In the genomic region with DNA sequence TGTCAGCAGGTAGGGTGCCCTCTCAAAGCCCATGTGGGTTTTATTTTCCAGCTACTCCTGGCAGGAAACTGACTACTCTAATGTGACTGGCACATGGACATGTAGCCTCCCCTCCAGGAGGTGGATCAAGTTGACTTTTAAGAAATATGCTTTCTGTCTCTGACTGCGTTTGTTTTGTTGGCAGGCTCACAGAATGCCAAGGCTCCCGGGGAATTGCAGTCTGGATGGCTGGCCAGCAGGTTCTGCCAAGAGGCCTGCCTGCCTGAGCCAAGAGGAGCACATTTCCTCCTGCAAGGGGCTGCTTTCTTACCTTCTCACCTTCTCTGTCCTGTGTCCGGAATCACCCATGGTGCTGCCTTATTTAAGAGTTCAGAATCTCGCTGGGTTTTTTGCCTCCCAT, we compare ENCODE assay signal across 21 cellular contexts.
DNase-seq lines count a peak whose midpoint lies in the region; ATAC-seq, FAIRE-seq and TF ChIP-seq lines count a peak whose summit lies in the region.
"Had no signal": no experiment of that assay in that cellular context is flagged by ENCODE, and none has a peak within 500 bp of the region (broad histone marks: within the 10 kb centered on the region; RNA-seq: fewer than 3 reads in every experiment).

No MANE protein-coding gene starts in this region.

- 20% methylated on average over 3 of the region's 4 CpGs for WGBS in right lobe of liver (ENCODE audit: insufficient coverage, low coverage, low lambda C conversion rate, missing lambda C conversion rate)
- 16% methylated on average over 4 of the region's 4 CpGs for WGBS in HepG2 (ENCODE audit: low lambda C conversion rate)

- H3K27ac Mint-ChIP-seq in activated CD4-positive, alpha-beta memory T cell treated with anti-CD3 and anti-CD28 coated beads for 36 hours: no peak overlapping the region
- no peak overlapping the region for H3K27ac Mint-ChIP-seq in Calu3 (ENCODE audit: unreplicated experiment)
- H3K27ac Mint-ChIP-seq: CD8-positive, alpha-beta T cell had no signal

- H3K4me1 Mint-ChIP-seq in activated CD4-positive, alpha-beta memory T cell treated with anti-CD3 and anti-CD28 coated beads for 36 hours (ENCODE audit: low read depth): no peaks in the 10 kb centered on the region
- no peaks in the 10 kb centered on the region for H3K4me1 Mint-ChIP-seq in Calu3 (ENCODE audit: low read depth, unreplicated experiment)

- H3K27me3 ChIP-seq in right lobe of liver (no peaks in the 10 kb centered on the region), HepG2 (ENCODE audit: control insufficient read depth in 1 of 2, insufficient read depth in 2 of 2, low read length in 2 of 2) (peaks cover 0 to 8% of the 10 kb centered on the region in 2 experiments; a peak in 1 of 5 replicates)
- H3K27me3 ChIP-seq: SJSA1 had no signal

- BruUV-seq in HepG2 (replicated peaks; lab: Mats Ljungman, UMichigan) (no TSS peak), Calu3 (replicated peaks; lab: Mats Ljungman, UMichigan) (no TSS peak)

- in situ Hi-C loops in HepG2 (cut with HindIII; ENCODE audit: extremely low pct_ligation_motif_present, low pct_unique_long_range_greater_than_20kb): no loop called here

- ATAC-seq in right lobe of liver (peak; percentile 51 to 75 (median 62)), HepG2 (no peak)
- ATAC-seq: CD8-positive, alpha-beta T cell had no signal

- CTCF ChIA-PET in HepG2 (lab: Yijun Ruan, JAX; ENCODE audit: low intra/inter-chr PET ratio, low total read pairs): no interaction called here
- CTCF ChIA-PET in activated CD4-positive, alpha-beta memory T cell treated with anti-CD3 and anti-CD28 coated beads for 36 hours (lab: Charles Lee): no interaction called here
- CTCF ChIA-PET in Calu3 (lab: Charles Lee): no interaction called here

- H3K79me2 ChIP-seq in HepG2 (ENCODE audit: insufficient read depth, low read length): no peaks in the 10 kb centered on the region

- TF ChIP-seq EP300 in HepG2 (IDR thresholded peaks at IDR 0.05; ENCODE audit: low read depth in 2 of 2, low read length in 2 of 2) (no peak), HepG2 (CRISPR knock-in tag; IDR thresholded peaks at IDR 0.05; ENCODE audit: borderline replicate concordance) (no peak)

- POLR2A ChIA-PET in HepG2 (lab: Yijun Ruan, JAX): no interaction called here
- POLR2A ChIA-PET in activated CD4-positive, alpha-beta memory T cell treated with anti-CD3 and anti-CD28 coated beads for 36 hours (lab: Charles Lee): no interaction called here

- H3K36me3 ChIP-seq in right lobe of liver (no peaks in the 10 kb centered on the region), HepG2 (replicated peaks in 1 of 2; ENCODE audit: control insufficient read depth in 1 of 2, insufficient read depth in 2 of 2, low read length in 2 of 2) (no peaks in the 10 kb centered on the region)
- H3K36me3 ChIP-seq: SJSA1 had no signal

- H3K27ac ChIP-seq in right lobe of liver: no peak overlapping the region
- H3K27ac ChIP-seq in HepG2 (ENCODE audit: extremely low read length, insufficient read depth, low read length): no peak overlapping the region
- H3K27ac ChIP-seq: 22Rv1, HL-60, SJSA1 had no signal

- no peak overlapping the region for H3K4me2 ChIP-seq in HepG2 (ENCODE audit: low read depth, low read length)

- TF ChIP-seq POLR2A in right lobe of liver (IDR thresholded peaks at IDR 0.05) (no peak), HepG2 (IDR thresholded peaks at IDR 0.05; ENCODE audit: insufficient read depth in 1 of 2, low read depth in 2 of 2, low read length in 2 of 2) (no peak)

- H3K9me3 Mint-ChIP-seq in activated CD4-positive, alpha-beta memory T cell treated with anti-CD3 and anti-CD28 coated beads for 36 hours: peaks cover 41% of the 10 kb centered on the region
- peaks cover 17% of the 10 kb centered on the region for H3K9me3 Mint-ChIP-seq in Calu3 (ENCODE audit: low read depth, unreplicated experiment)

- H4K20me1 ChIP-seq in HepG2 (ENCODE audit: insufficient read depth, low read length): no peaks in the 10 kb centered on the region

- no peaks in the 10 kb centered on the region for H3K4me1 ChIP-seq in right lobe of liver
- H3K4me1 ChIP-seq in HepG2 (ENCODE audit: insufficient read depth, low read length): no peaks in the 10 kb centered on the region
- H3K4me1 ChIP-seq: SJSA1 had no signal

- no peak overlapping the region for H2AFZ ChIP-seq in HepG2 (ENCODE audit: low read length)

- H3K36me3 Mint-ChIP-seq in activated CD4-positive, alpha-beta memory T cell treated with anti-CD3 and anti-CD28 coated beads for 36 hours: peaks cover 1% of the 10 kb centered on the region
- H3K36me3 Mint-ChIP-seq in Calu3 (ENCODE audit: insufficient read depth, unreplicated experiment): no peaks in the 10 kb centered on the region
- H3K36me3 Mint-ChIP-seq: CD8-positive, alpha-beta T cell had no signal

- H3K9ac ChIP-seq in HepG2 (ENCODE audit: insufficient read depth, low read depth, low read length): no peak overlapping the region

- H3K9me3 ChIP-seq in right lobe of liver: peaks cover 0 to under 1% (median 0%) of the 10 kb centered on the region in 4 donors
- H3K9me3 ChIP-seq in HepG2 (ENCODE audit: low read length): peaks cover 9% of the 10 kb centered on the region

- H3K4me3 ChIP-seq in right lobe of liver (no peak overlapping the region), HepG2 (replicated peaks in 1 of 3; ENCODE audit: insufficient read depth in 1 of 3, low read depth in 2 of 3, low read length in 3 of 3) (no peak overlapping the region)
- H3K4me3 ChIP-seq: SJSA1 had no signal

- H3K27me3 Mint-ChIP-seq in activated CD4-positive, alpha-beta memory T cell treated with anti-CD3 and anti-CD28 coated beads for 36 hours: no peaks in the 10 kb centered on the region
- H3K27me3 Mint-ChIP-seq in Calu3 (ENCODE audit: unreplicated experiment): no peaks in the 10 kb centered on the region

- DNase-seq in DMS 273 (lab: John Stamatoyannopoulos, UW; ENCODE audit: unreplicated experiment): peak; percentile 28
- DNase-seq in DMS 273 treated with DMSO at 0.1 percent for 48 hours (lab: John Stamatoyannopoulos, UW): no peak
- DNase-seq in right lobe of liver: peak in 1 of 3 donors; percentile 28
- DNase-seq in HepG2 (ENCODE audit: low spot score): no peak
- peak; percentile 16 for DNase-seq in pons (ENCODE audit: low spot score)
- DNase-seq in activated CD4-positive, alpha-beta memory T cell treated with anti-CD3 and anti-CD28 coated beads for 36 hours: no peak
- no peak for DNase-seq in 8988T
- no peak for DNase-seq in Calu3
- DNase-seq: CD8-positive, alpha-beta T cell; GF-D8; GOT3; NCI-H1436; NCI-H2029 treated with DMSO at 0.1 percent for 48 hours; NCI-H2227 treated with DMSO at 0.1 percent for 48 hours; NCI-H526; RPMI8226 had no signal

- no peak overlapping the region for H3K4me3 Mint-ChIP-seq in activated CD4-positive, alpha-beta memory T cell treated with anti-CD3 and anti-CD28 coated beads for 36 hours
- H3K4me3 Mint-ChIP-seq in Calu3 (ENCODE audit: low read depth, unreplicated experiment): no peak overlapping the region
- H3K4me3 Mint-ChIP-seq: CD8-positive, alpha-beta T cell had no signal

- intact Hi-C loops in right lobe of liver (cut with DNase I) (no loop called here), HepG2 (cut with micrococcal nuclease; ENCODE audit: unreplicated experiment) (no loop called here), Calu3 (cut with micrococcal nuclease; ENCODE audit: unreplicated experiment) (no loop called here)
- intact Hi-C loops in activated CD4-positive, alpha-beta memory T cell treated with anti-CD3 and anti-CD28 coated beads for 36 hours (cut with micrococcal nuclease): no loop called here

- no peak for TF ChIP-seq RAD21 in HepG2 (CRISPR knock-in tag; IDR thresholded peaks at IDR 0.05)

- no peak for TF ChIP-seq CTCF in right lobe of liver (IDR thresholded peaks at IDR 0.05)
- TF ChIP-seq CTCF in HepG2 (CRISPR knock-in tag; IDR thresholded peaks at IDR 0.05): no peak
- TF ChIP-seq CTCF in Calu3 (IDR thresholded peaks at IDR 0.05; ENCODE audit: unreplicated experiment): no peak

- no peak for FAIRE-seq in HepG2 (lab: Jason Lieb, UNC)
- FAIRE-seq: GM12891, HTR-8/SVneo had no signal

TF ChIP-seq in HepG2, 621 proteins besides CTCF, POLR2A, EP300 and RAD21:
- no peak for TF ChIP-seq ZNF451 (CRISPR knock-in tag; IDR thresholded peaks at IDR 0.05)
- TF ChIP-seq, protein P1, sequence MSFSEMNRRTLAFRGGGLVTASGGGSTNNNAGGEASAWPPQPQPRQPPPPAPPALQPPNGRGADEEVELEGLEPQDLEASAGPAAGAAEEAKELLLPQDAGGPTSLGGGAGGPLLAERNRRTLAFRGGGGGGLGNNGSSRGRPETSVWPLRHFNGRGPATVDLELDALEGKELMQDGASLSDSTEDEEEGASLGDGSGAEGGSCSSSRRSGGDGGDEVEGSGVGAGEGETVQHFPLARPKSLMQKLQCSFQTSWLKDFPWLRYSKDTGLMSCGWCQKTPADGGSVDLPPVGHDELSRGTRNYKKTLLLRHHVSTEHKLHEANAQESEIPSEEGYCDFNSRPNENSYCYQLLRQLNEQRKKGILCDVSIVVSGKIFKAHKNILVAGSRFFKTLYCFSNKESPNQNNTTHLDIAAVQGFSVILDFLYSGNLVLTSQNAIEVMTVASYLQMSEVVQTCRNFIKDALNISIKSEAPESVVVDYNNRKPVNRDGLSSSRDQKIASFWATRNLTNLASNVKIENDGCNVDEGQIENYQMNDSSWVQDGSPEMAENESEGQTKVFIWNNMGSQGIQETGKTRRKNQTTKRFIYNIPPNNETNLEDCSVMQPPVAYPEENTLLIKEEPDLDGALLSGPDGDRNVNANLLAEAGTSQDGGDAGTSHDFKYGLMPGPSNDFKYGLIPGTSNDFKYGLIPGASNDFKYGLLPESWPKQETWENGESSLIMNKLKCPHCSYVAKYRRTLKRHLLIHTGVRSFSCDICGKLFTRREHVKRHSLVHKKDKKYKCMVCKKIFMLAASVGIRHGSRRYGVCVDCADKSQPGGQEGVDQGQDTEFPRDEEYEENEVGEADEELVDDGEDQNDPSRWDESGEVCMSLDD (CRISPR knock-in tag; IDR thresholded peaks at IDR 0.05; ENCODE audit: borderline replicate concordance): no peak
- no peak for TF ChIP-seq SAFB2 (CRISPR knock-in tag; IDR thresholded peaks at IDR 0.05; ENCODE audit: borderline replicate concordance, low read depth)
- no peak for TF ChIP-seq HDAC6 (IDR thresholded peaks at IDR 0.05; ENCODE audit: low read depth, low read length)
- TF ChIP-seq SATB2 (CRISPR knock-in tag; IDR thresholded peaks at IDR 0.05): no peak
TF ChIP-seq in HepG2: peak in this region for 0.

Comparison
In these comparisons a context has a peak if more than half of its experiments do, and no peak if none do; other contexts are left out.
1. DNase-seq: peak in DMS 273 (single experiment) and pons (single experiment); none in DMS 273 treated with DMSO at 0.1 percent for 48 hours (single experiment), HepG2 (single experiment), activated CD4-positive, alpha-beta memory T cell treated with anti-CD3 and anti-CD28 coated beads for 36 hours (single experiment), 8988T (single experiment) and Calu3 (single experiment).